Comparison of ENCODE assay signal across 19 cellular contexts in the genomic region with DNA sequence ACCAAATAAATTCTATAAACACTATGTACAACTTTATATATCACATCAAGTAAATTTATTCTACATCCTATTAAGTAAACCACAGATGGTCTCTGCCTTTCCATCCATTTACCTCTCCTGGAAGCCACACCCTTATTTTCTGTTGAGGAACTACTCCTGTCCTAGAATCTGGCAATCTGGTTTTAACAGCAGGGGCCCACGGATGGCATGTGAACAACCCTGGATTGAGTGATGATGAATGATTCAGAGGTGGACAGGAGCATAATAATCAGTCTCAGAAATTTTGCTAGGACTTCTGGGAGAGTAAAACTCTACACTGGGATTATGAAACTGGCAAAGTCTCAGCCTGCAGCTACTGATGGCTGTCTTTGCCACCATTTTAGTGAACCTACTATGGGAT. TPM values are rescaled to one million over a fixed set of nuclear protein-coding genes. Genes with fewer than 3 reads are reported as not detected.
DNase-seq lines count a peak whose midpoint lies in the region; ATAC-seq and TF ChIP-seq lines count a peak whose summit lies in the region.
"Had no signal": no experiment of that assay in that cellular context is flagged by ENCODE, and none has a peak within 500 bp of the region (broad histone marks: within the 10 kb centered on the region; RNA-seq: fewer than 3 reads in every experiment).

No MANE protein-coding gene starts in this region.

- peaks cover 30% of the 10 kb centered on the region for H3K36me3 Mint-ChIP-seq in Calu3 (ENCODE audit: insufficient read depth, unreplicated experiment)
- H3K36me3 Mint-ChIP-seq: immature natural killer cell had no signal

- peak overlapping the region; percentile 39 for H3K4me2 ChIP-seq in HCT116 (ENCODE audit: low read length)
- H3K4me2 ChIP-seq in OCI-LY1 (ENCODE audit: low read length) = no peak overlapping the region
- no peak overlapping the region for H3K4me2 ChIP-seq in mesenchymal stem cell (ENCODE audit: low read length, poor library complexity, severe bottlenecking)
- H3K4me2 ChIP-seq: PC-9 had no signal

- no peak overlapping the region for H2BK5ac ChIP-seq in mesenchymal stem cell (ENCODE audit: low read depth, low read length, poor library complexity, severe bottlenecking)

- no peak overlapping the region for H2AFZ ChIP-seq in HCT116 (ENCODE audit: low read depth, low read length, poor library complexity, severe bottlenecking)
- H2AFZ ChIP-seq in OCI-LY1 (ENCODE audit: low read length) = no peak overlapping the region
- no peak overlapping the region for H2AFZ ChIP-seq in mesenchymal stem cell (ENCODE audit: low read depth, low read length)
- H2AFZ ChIP-seq: PC-9 had no signal

- no peak for DNase-seq in Calu3
- DNase-seq in HCT116 (ENCODE audit: low read depth, low spot score) = no peak
- no peak for DNase-seq in lower lobe of right lung
- DNase-seq in mesenchymal stem cell = no peak
- DNase-seq in NCI-H345 (lab: John Stamatoyannopoulos, UW) = no peak
- DNase-seq in spleen = no peak
- DNase-seq in SHP77 (lab: John Stamatoyannopoulos, UW) = no peak
- DNase-seq: activated CD4-positive, alpha-beta T cell treated with anti-CD3 and anti-CD28 coated beads, Interleukin-2, amount 10 ng/mL, durations not matched to agents 24 days and 14 days; activated naive CD4-positive, alpha-beta T cell; heart right ventricle; immature natural killer cell; MV-4-11; NCI-H187 treated with DMSO at 0.1 percent for 48 hours; NCI-H510A treated with DMSO at 0.1 percent for 48 hours; PC-9; stimulated activated CD8-positive, alpha-beta memory T cell treated with anti-CD3 and anti-CD28 coated beads, Interleukin-4, amount 100 ng/mL, for 48 hours; SW 1271 had no signal

- no peak overlapping the region for H2AK5ac ChIP-seq in mesenchymal stem cell (ENCODE audit: low read length, severe bottlenecking)

- no peak overlapping the region for H3K4me3 Mint-ChIP-seq in Calu3 (ENCODE audit: low read depth, unreplicated experiment)
- H3K4me3 Mint-ChIP-seq: activated CD4-positive, alpha-beta T cell treated with anti-CD3 and anti-CD28 coated beads, Interleukin-2, amount 10 ng/mL, durations not matched to agents 24 days and 14 days; immature natural killer cell had no signal

- H3K27ac ChIP-seq in HCT116 (ENCODE audit: low read depth, low read length) (no peak overlapping the region), OCI-LY1 (ENCODE audit: low read depth, low read length, poor library complexity, severe bottlenecking) (peak overlapping the region; percentile 26), lower lobe of right lung (peak overlapping the region; percentile 53), mesenchymal stem cell (ENCODE audit: low read length, poor library complexity, severe bottlenecking) (no peak overlapping the region), spleen (peak overlapping the region in 1 of 8 donors; percentile 42)
- H3K27ac ChIP-seq: PC-9, prostate gland had no signal

- no peak overlapping the region for H3K23ac ChIP-seq in mesenchymal stem cell (ENCODE audit: low read length in 2 of 2)

- H3K14ac ChIP-seq in mesenchymal stem cell (ENCODE audit: low read length in 2 of 2) = no peak overlapping the region

- H3K9ac ChIP-seq in HCT116 (ENCODE audit: low read length) (no peak overlapping the region), OCI-LY1 (ENCODE audit: low read length) (no peak overlapping the region), mesenchymal stem cell (ENCODE audit: low read length) (no peak overlapping the region)

- no peak overlapping the region for H4K8ac ChIP-seq in mesenchymal stem cell (ENCODE audit: low read length)

- BruUV-seq in Calu3 (replicated peaks; lab: Mats Ljungman, UMichigan) = no TSS peak
- no TSS peak for BruUV-seq in HCT116 (replicated peaks; lab: Mats Ljungman, UMichigan)

- H2BK120ac ChIP-seq in mesenchymal stem cell (ENCODE audit: low read depth, low read length) = no peak overlapping the region

- H3K4me1 Mint-ChIP-seq in Calu3 (ENCODE audit: low read depth, unreplicated experiment) = peaks cover 44% of the 10 kb centered on the region

- no peak for TF ChIP-seq RAD21 in HCT116 (IDR thresholded peaks at IDR 0.05; ENCODE audit: low read depth)

- TF ChIP-seq POLR2A in HCT116 (IDR thresholded peaks at IDR 0.05; ENCODE audit: borderline replicate concordance, extremely low read depth, insufficient read depth, insufficient read length) (no peak), spleen (IDR thresholded peaks at IDR 0.05) (no peak)

- intact Hi-C loops in Calu3 (cut with micrococcal nuclease; ENCODE audit: unreplicated experiment) = no loop called here
- intact Hi-C loops in HCT116 (cut with micrococcal nuclease) = no loop called here
- intact Hi-C loops in lower lobe of right lung (cut with DNase I) = no loop called here
- intact Hi-C loops in spleen (cut with DNase I; ENCODE audit: low total_unique reads) = no loop called here

- CTCF ChIA-PET in Calu3 (lab: Charles Lee) (no interaction called here), HCT116 (lab: Charles Lee) (no interaction called here)

- peaks cover 0 to 3% of the 10 kb centered on the region in 2 experiments; a peak in 1 of 4 replicates for H3K9me3 ChIP-seq in HCT116 (ENCODE audit: control insufficient read depth in 1 of 2, insufficient read depth in 1 of 2, low read depth in 1 of 2, low read length in 2 of 2)
- H3K9me3 ChIP-seq in OCI-LY1 (ENCODE audit: low read length) = peaks cover 4% of the 10 kb centered on the region; the same call in 1 of the 2 replicates
- H3K9me3 ChIP-seq in lower lobe of right lung = no peaks in the 10 kb centered on the region
- H3K9me3 ChIP-seq in mesenchymal stem cell (ENCODE audit: control insufficient read depth, low read length) = no peaks in the 10 kb centered on the region
- H3K9me3 ChIP-seq in spleen = no peaks in the 10 kb centered on the region
- H3K9me3 ChIP-seq: prostate gland had no signal

- no peaks in the 10 kb centered on the region for H3K36me3 ChIP-seq in HCT116 (ENCODE audit: control insufficient read depth in 1 of 2, insufficient read depth in 2 of 2, low read length in 2 of 2)
- H3K36me3 ChIP-seq in OCI-LY1 (ENCODE audit: insufficient read depth, low read length) = no peaks in the 10 kb centered on the region; the same call in 1 of the 2 replicates
- no peaks in the 10 kb centered on the region for H3K36me3 ChIP-seq in lower lobe of right lung
- peaks cover 0 to 5% of the 10 kb centered on the region in 2 experiments for H3K36me3 ChIP-seq in mesenchymal stem cell (ENCODE audit: control insufficient read depth in 1 of 2, insufficient read depth in 2 of 2, low read depth in 1 of 2, low read length in 2 of 2)
- no peaks in the 10 kb centered on the region for H3K36me3 ChIP-seq in spleen
- H3K36me3 ChIP-seq: heart right ventricle, prostate gland had no signal

- RAD21 ChIA-PET in HCT116 (lab: Charles Lee; ENCODE audit: low non-redundant PET in 1 of 2, low total read pairs in 2 of 2, uncharacterized antibody in 2 of 2, unreplicated experiment in 2 of 2) = no interaction called here

- no peak for TF ChIP-seq CTCF in Calu3 (IDR thresholded peaks at IDR 0.05; ENCODE audit: unreplicated experiment)
- no peak for TF ChIP-seq CTCF in HCT116 (IDR thresholded peaks at IDR 0.05 in 2 of 3, conservative IDR thresholded peaks at IDR 0.05 in 1 of 3; ENCODE audit: borderline replicate concordance in 1 of 3, insufficient read depth in 1 of 3, low read depth in 2 of 3, low read length in 2 of 3)
- no peak for TF ChIP-seq CTCF in OCI-LY1 (IDR thresholded peaks at IDR 0.05; ENCODE audit: low read length)
- no peak for TF ChIP-seq CTCF in lower lobe of right lung (IDR thresholded peaks at IDR 0.05)
- no peak for TF ChIP-seq CTCF in spleen (IDR thresholded peaks at IDR 0.05 in 8 of 11, conservative IDR thresholded peaks at IDR 0.05 in 3 of 11)

- POLR2A ChIA-PET in HCT116 (lab: Charles Lee) = no interaction called here

- H3K4me1 ChIP-seq in HCT116 (ENCODE audit: control insufficient read depth in 1 of 2, insufficient read depth in 2 of 2, low read length in 2 of 2) (peaks cover 17 to 28% of the 10 kb centered on the region in 2 experiments), OCI-LY1 (ENCODE audit: insufficient read depth, low read length, severe bottlenecking) (peaks cover 28% of the 10 kb centered on the region), lower lobe of right lung (peaks cover 25% of the 10 kb centered on the region), mesenchymal stem cell (ENCODE audit: control insufficient read depth, insufficient read depth, low read depth, low read length) (no peaks in the 10 kb centered on the region), spleen (peaks cover 0 to 59% (median 27%) of the 10 kb centered on the region in 6 donors)
- H3K4me1 ChIP-seq: prostate gland had no signal

- no peak overlapping the region for H3K4ac ChIP-seq in mesenchymal stem cell (ENCODE audit: low read depth in 1 of 2, low read length in 2 of 2)

- H2BK12ac ChIP-seq in mesenchymal stem cell (ENCODE audit: low read length in 2 of 2) = no peak overlapping the region

- H3K9me3 Mint-ChIP-seq in Calu3 (ENCODE audit: low read depth, unreplicated experiment) = no peaks in the 10 kb centered on the region
- H3K9me3 Mint-ChIP-seq: immature natural killer cell had no signal

- no peak overlapping the region for H3K4me3 ChIP-seq in HCT116 (replicated peaks in 1 of 2; ENCODE audit: low read depth in 1 of 2, low read length in 2 of 2)
- no peak overlapping the region for H3K4me3 ChIP-seq in OCI-LY1 (ENCODE audit: low read depth, low read length, poor library complexity, severe bottlenecking)
- no peak overlapping the region for H3K4me3 ChIP-seq in lower lobe of right lung
- no peak overlapping the region for H3K4me3 ChIP-seq in mesenchymal stem cell (ENCODE audit: insufficient read depth in 1 of 2, low read depth in 1 of 2, low read length in 2 of 2)
- no peak overlapping the region for H3K4me3 ChIP-seq in spleen
- H3K4me3 ChIP-seq: heart right ventricle, PC-9, prostate gland had no signal

- H3K79me2 ChIP-seq in HCT116 (ENCODE audit: insufficient read depth, low read length) (peaks cover 92% of the 10 kb centered on the region), OCI-LY1 (ENCODE audit: insufficient read depth, low read length) (peaks cover 44% of the 10 kb centered on the region)

- 81% methylated on average over 1 of the region's 1 CpG for WGBS in mesenchymal stem cell
- WGBS in spleen, 5 donors = 37 to 76% (median 50%) methylated on average over 1 of the region's 1 CpG

- H3K27ac Mint-ChIP-seq in Calu3 (ENCODE audit: unreplicated experiment) = peak overlapping the region; percentile 80

- ATAC-seq in HCT116 = peak; percentile 59
- ATAC-seq in lower lobe of right lung = no peak

- peaks cover 5% of the 10 kb centered on the region for H3K79me1 ChIP-seq in mesenchymal stem cell (replicated peaks; ENCODE audit: low read length, poor library complexity, severe bottlenecking)

- no peaks in the 10 kb centered on the region for H3K27me3 ChIP-seq in HCT116 (ENCODE audit: insufficient read depth, low read length)
- no peaks in the 10 kb centered on the region for H3K27me3 ChIP-seq in OCI-LY1 (ENCODE audit: insufficient read depth, low read length)
- H3K27me3 ChIP-seq in lower lobe of right lung (ENCODE audit: low read depth) = no peaks in the 10 kb centered on the region
- no peaks in the 10 kb centered on the region for H3K27me3 ChIP-seq in mesenchymal stem cell (ENCODE audit: control insufficient read depth in 1 of 2, insufficient read depth in 1 of 2, low read length in 2 of 2)
- H3K27me3 ChIP-seq in spleen (replicated peaks in 1 of 7) = no peaks in the 10 kb centered on the region
- H3K27me3 ChIP-seq: heart right ventricle had no signal

- H3K9me2 ChIP-seq in HCT116 (ENCODE audit: insufficient read depth) (no peaks in the 10 kb centered on the region), OCI-LY1 (ENCODE audit: low read depth, low read length) (no peaks in the 10 kb centered on the region)

- no peaks in the 10 kb centered on the region for H4K20me1 ChIP-seq in HCT116 (ENCODE audit: insufficient read depth)
- no peaks in the 10 kb centered on the region for H4K20me1 ChIP-seq in OCI-LY1 (ENCODE audit: insufficient read depth, low read length)

- H3F3A ChIP-seq in OCI-LY1 (ENCODE audit: insufficient read depth, low read length) = no peaks in the 10 kb centered on the region

- no peak overlapping the region for H4K91ac ChIP-seq in mesenchymal stem cell (ENCODE audit: low read length)

- no peak overlapping the region for H2BK15ac ChIP-seq in mesenchymal stem cell (ENCODE audit: low read depth, poor library complexity, severe bottlenecking)

- no peak overlapping the region for H3K18ac ChIP-seq in mesenchymal stem cell (ENCODE audit: low read depth in 1 of 2, low read length in 2 of 2)

- no peaks in the 10 kb centered on the region for H3K27me3 Mint-ChIP-seq in Calu3 (ENCODE audit: unreplicated experiment)
- H3K27me3 Mint-ChIP-seq: activated CD4-positive, alpha-beta T cell treated with anti-CD3 and anti-CD28 coated beads, Interleukin-2, amount 10 ng/mL, durations not matched to agents 24 days and 14 days had no signal

RNA-seq across cellular contexts. Expression of gene CDK6, which starts 54.1 kb away (rescaled TPM):
- 67.7 and 87.9 TPM in 2 replicates for total RNA-seq in Calu3 (2022)
- 41.4 TPM for total RNA-seq in HCT116 (2021; ENCODE audit: unreplicated experiment)
- polyA plus RNA-seq in HCT116 (2012) = 4.6 TPM in 2 replicates
- 21.7 TPM for total RNA-seq in lower lobe of right lung
- 14.4 TPM for polyA plus RNA-seq in mesenchymal stem cell (2013, experiment 1 of 2)
- 14.4 TPM for polyA plus RNA-seq in mesenchymal stem cell (2013, experiment 2 of 2)
- total RNA-seq in spleen = 10 to 100 TPM; 22.6 to 37.8 (median 29.9) TPM
- 1 to 10 TPM in 2 of 3 donors, under 1 TPM in 1; 0.91 to 2.0 (median 1.8) TPM for polyA plus RNA-seq in spleen

Comparison
In these comparisons a context has a peak if more than half of its experiments do, and no peak if none do; other contexts are left out.
1. H3K27ac ChIP-seq: peak in OCI-LY1 (single experiment) and lower lobe of right lung (single experiment); none in HCT116 (single experiment) and mesenchymal stem cell (single experiment).